16 cellular contexts compared by ENCODE assay signal in the genomic region with DNA sequence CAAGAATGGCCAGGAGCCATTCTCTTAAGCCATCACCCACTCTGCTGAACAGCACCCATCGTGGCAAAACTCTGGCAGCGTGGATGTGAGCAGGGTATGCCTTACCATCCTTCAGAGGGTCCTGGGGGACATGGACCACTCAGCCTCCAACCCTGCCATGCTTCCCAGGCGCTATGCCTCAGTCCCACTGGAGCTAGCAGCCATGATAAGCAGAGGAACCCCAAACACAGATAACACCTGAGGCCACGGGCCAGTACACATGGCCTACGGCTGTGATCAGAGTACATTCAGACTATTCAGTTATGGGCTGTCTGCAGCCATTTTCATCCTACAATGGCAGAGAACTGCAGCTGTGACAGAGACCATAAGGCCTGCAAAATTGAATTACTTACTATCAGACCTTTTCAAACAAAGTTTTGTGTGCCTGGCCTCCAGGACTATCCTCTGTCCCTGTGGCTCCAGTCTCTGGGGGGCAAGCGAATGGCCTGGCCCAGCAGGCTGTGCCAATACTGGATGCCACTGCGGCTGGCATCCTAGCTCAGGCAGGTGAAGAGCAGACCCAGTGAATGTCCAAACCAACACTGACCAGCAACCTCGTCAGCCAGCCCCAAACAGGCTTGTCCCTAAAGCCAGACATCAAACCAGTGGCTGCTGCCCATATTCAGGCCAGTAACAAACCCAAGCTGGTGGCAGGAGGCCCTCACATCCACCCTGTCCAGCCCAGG.
"Had no signal": no experiment of that assay in that cellular context is flagged by ENCODE, and none has a peak within 500 bp of the region (broad histone marks: within the 10 kb centered on the region; RNA-seq: fewer than 3 reads in every experiment).

No MANE protein-coding gene starts in this region.

- H3K27ac ChIP-seq: body of pancreas, colonic mucosa, lower lobe of right lung, psoas muscle had no signal

- FAIRE-seq: small intestine had no signal

- ATAC-seq: activated CD8-positive, alpha-beta T cell treated with anti-CD3 and anti-CD28 coated beads for 36 hours; body of pancreas; lower lobe of right lung; stimulated activated memory B cell treated with anti-CD40 and anti-IgM and Interleukin-4, amounts not matched to agents 10 μg/mL and 1 μg/mL and 100 μg/mL, for 72 hours had no signal

- DNase-seq: activated CD4-positive, alpha-beta T cell treated with anti-CD3 and anti-CD28 coated beads, Interleukin-2, amount 10 ng/mL, durations not matched to agents 24 days and 14 days; activated CD8-positive, alpha-beta T cell treated with anti-CD3 and anti-CD28 coated beads for 36 hours; activated naive CD4-positive, alpha-beta T cell treated with Interleukin-2 at 50 U/mL for 16 hours; activated naive CD8-positive, alpha-beta T cell treated with anti-CD3 and anti-CD28 coated beads, Interleukin-2, amount 10 ng/mL, durations not matched to agents 7 days and 5 days; activated T-cell treated with anti-CD3 and anti-CD28 coated beads, Interleukin-2, amount 50 U/mL, for 24 hours; amygdala; body of pancreas; central memory CD4-positive, alpha-beta T cell; colonic mucosa; foreskin melanocyte; lower lobe of right lung; small intestine; stimulated activated CD4-positive, alpha-beta T cell treated with anti-CD3 and anti-CD28 coated beads, Interleukin-4, amount 100 ng/mL, for 4 hours had no signal

- H3K27me3 ChIP-seq: body of pancreas, colonic mucosa, right lobe of liver had no signal

- H3K9me3 ChIP-seq: body of pancreas, colonic mucosa, lower lobe of right lung, psoas muscle, right lobe of liver had no signal

- H3K4me3 ChIP-seq: body of pancreas, colonic mucosa, lower lobe of right lung, psoas muscle had no signal

- H3K36me3 ChIP-seq: colonic mucosa, lower lobe of right lung, right lobe of liver had no signal

- H3K4me1 ChIP-seq: body of pancreas, colonic mucosa had no signal
